ENCODE assay signal across 20 cellular contexts in the genomic region with DNA sequence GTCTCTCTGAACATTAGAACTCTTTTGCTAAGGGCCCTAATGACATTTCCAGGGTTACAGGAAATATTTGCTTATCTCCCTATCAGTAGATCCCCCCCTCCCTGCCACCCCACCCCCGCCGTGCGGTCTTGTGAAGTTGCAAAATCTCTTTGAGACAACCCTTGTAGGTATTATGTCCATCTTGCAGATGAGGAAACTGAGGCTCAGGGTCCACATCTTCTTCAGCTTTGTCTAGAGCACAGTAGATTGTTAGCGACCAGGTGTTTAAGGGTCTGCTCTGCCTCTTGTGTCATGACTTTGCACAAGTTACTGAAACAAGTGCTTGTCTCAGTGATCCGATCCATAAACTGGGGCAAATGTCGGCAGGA.
A peak's percentile ranks its signal among the peaks of the same experiment; 100 is the strongest.
DNase-seq lines count a peak whose midpoint lies in the region; ATAC-seq, FAIRE-seq and TF ChIP-seq lines count a peak whose summit lies in the region.
"Had no signal": no experiment of that assay in that cellular context is flagged by ENCODE, and none has a peak within 500 bp of the region (broad histone marks: within the 10 kb centered on the region; RNA-seq: fewer than 3 reads in every experiment).

No MANE protein-coding gene starts in this region.

- no peak overlapping the region for H2BK20ac ChIP-seq in H1 (ENCODE audit: low read length)

- 91% methylated on average over 6 of the region's 6 CpGs; no CpG with 5 or more reads in 1 of the 2 experiments for WGBS in H1 (ENCODE audit: extremely low coverage in 1 of 2, insufficient coverage in 1 of 2, insufficient read length in 1 of 2, insufficient replicate concordance in 2 of 2, low coverage in 1 of 2, low lambda C conversion rate in 2 of 2, missing lambda C conversion rate in 1 of 2), 2 experiments
- 71 to 84% (median 79%) methylated on average over 6 of the region's 6 CpGs for WGBS in adrenal gland, 4 donors

- DNase-seq in A673 (ENCODE audit: low spot score) = no peak
- peak; percentile 46 for DNase-seq in NT2/D1 (ENCODE audit: low read depth, low spot score)
- DNase-seq in H1 (ENCODE audit: low read depth in 1 of 2, low spot score in 2 of 2) = no peak
- DNase-seq in islet precursor cell = peak; percentile 35
- no peak for DNase-seq in RCC 7860 (ENCODE audit: low spot score)
- no peak for DNase-seq in adrenal gland
- DNase-seq in effector CD8-positive, alpha-beta T cell (lab: John Stamatoyannopoulos, UW) = no peak
- DNase-seq: 8988T; BE2C; CD4-positive, alpha-beta memory T cell; DMS79; GOT3; HFFc6 had no signal

- H3K4me2 ChIP-seq in H1 (ENCODE audit: insufficient read depth in 1 of 2, low read depth in 2 of 2, low read length in 2 of 2) = no peak overlapping the region

- H3K79me1 ChIP-seq in H1 (ENCODE audit: low read depth, low read length) = no peaks in the 10 kb centered on the region

- H4K5ac ChIP-seq in H1 (ENCODE audit: insufficient read length, low read depth, low read length) = no peak overlapping the region

- H3K56ac ChIP-seq in H1 (replicated peaks; ENCODE audit: insufficient read length, low read depth, low read length) = no peak overlapping the region

- TF ChIP-seq CTCF in A673 (conservative IDR thresholded peaks at IDR 0.05; ENCODE audit: low read depth, low read length) = no peak
- TF ChIP-seq CTCF in H1 (IDR thresholded peaks at IDR 0.05; ENCODE audit: control extremely low read depth in 1 of 3, insufficient read depth in 1 of 3, low read depth in 1 of 3, low read length in 3 of 3) = no peak
- TF ChIP-seq CTCF in adrenal gland (IDR thresholded peaks at IDR 0.05) = no peak

- CTCF ChIA-PET in A673 (lab: Charles Lee) = no interaction called here
- CTCF ChIA-PET in H1 (lab: Charles Lee; ENCODE audit: partially characterized antibody) = interaction anchor here (2.1 kb wide), 1 partner anchor 106 kb away, joined by 5 read pairs; no protein-coding TSS in a partner anchor

- H2BK5ac ChIP-seq in H1 (ENCODE audit: low read depth, low read length) = no peak overlapping the region

- intact Hi-C loops in A673 (cut with micrococcal nuclease; ENCODE audit: unreplicated experiment) = no loop called here
- intact Hi-C loops in adrenal gland (cut with DNase I) = loop anchor here (10.0 kb wide), 2 partner anchors 61 to 99 kb away; partner anchors contain the start of gene GATA6 (in 1 of the 2)

- H4K8ac ChIP-seq in H1 (ENCODE audit: extremely low read depth, insufficient read depth, low read length) = no peak overlapping the region

- no peaks in the 10 kb centered on the region for H3K36me3 ChIP-seq in A673 (ENCODE audit: insufficient read depth, low read length, poor library complexity, severe bottlenecking)
- no peaks in the 10 kb centered on the region for H3K36me3 ChIP-seq in NT2/D1 (ENCODE audit: insufficient read depth, insufficient read length, low read length)
- H3K36me3 ChIP-seq in H1 (ENCODE audit: control insufficient read depth in 2 of 4, insufficient read depth in 4 of 4, low read length in 3 of 4) = no peaks in the 10 kb centered on the region
- no peaks in the 10 kb centered on the region for H3K36me3 ChIP-seq in adrenal gland (replicated peaks in 1 of 2)
- H3K36me3 ChIP-seq: BE2C, HAP-1 had no signal

- no peak for ATAC-seq in GM19035 (IDR thresholded peaks at IDR 0.05; ENCODE audit: unreplicated experiment)
- ATAC-seq: GM12878, HepG2 had no signal

- H3K9ac ChIP-seq in NT2/D1 (ENCODE audit: insufficient read length, low read depth) (no peak overlapping the region), H1 (replicated peaks in 1 of 4; ENCODE audit: extremely low read depth in 1 of 4, low read depth in 3 of 4, low read length in 3 of 4) (no peak overlapping the region)

- H3K23me2 ChIP-seq in H1 (ENCODE audit: low read depth, low read length) = peaks cover 1% of the 10 kb centered on the region; the same call in 1 of the 2 replicates

- H3K9me3 ChIP-seq in A673 (ENCODE audit: low read depth, low read length, poor library complexity, severe bottlenecking) = no peaks in the 10 kb centered on the region
- H3K9me3 ChIP-seq in NT2/D1 (ENCODE audit: insufficient read depth, low read length) = no peaks in the 10 kb centered on the region
- no peaks in the 10 kb centered on the region for H3K9me3 ChIP-seq in H1 (ENCODE audit: insufficient read depth in 2 of 2, low read depth in 1 of 2, low read length in 1 of 2)
- H3K9me3 ChIP-seq in adrenal gland (replicated peaks in 1 of 3) = no peaks in the 10 kb centered on the region
- H3K9me3 ChIP-seq: BE2C, HAP-1 had no signal

- H3K27ac ChIP-seq in A673 (ENCODE audit: low read depth, low read length, poor library complexity, severe bottlenecking) (peak overlapping the region; percentile 23), H1 (ENCODE audit: low read depth, low read length) (no peak overlapping the region), adrenal gland (no peak overlapping the region)
- H3K27ac ChIP-seq: C4-2B had no signal

- no peak overlapping the region for H3K4me3 ChIP-seq in A673 (ENCODE audit: low read depth, low read length, poor library complexity, severe bottlenecking)
- H3K4me3 ChIP-seq in NT2/D1 (ENCODE audit: insufficient read length, low read depth) = no peak overlapping the region
- H3K4me3 ChIP-seq in H1 (ENCODE audit: extremely low read depth in 1 of 4, insufficient read depth in 2 of 4, low read depth in 3 of 4, low read length in 4 of 4) = no peak overlapping the region
- H3K4me3 ChIP-seq in adrenal gland = no peak overlapping the region
- H3K4me3 ChIP-seq: GM12878, HAP-1 had no signal

- no peak overlapping the region; the same call in 1 of the 2 replicates for H2BK12ac ChIP-seq in H1 (ENCODE audit: low read depth, low read length)

- H2BK120ac ChIP-seq in H1 (replicated peaks; ENCODE audit: low read depth, low read length) = no peak overlapping the region

- H2AFZ ChIP-seq in H1 (ENCODE audit: low read length) = no peak overlapping the region

- no peak for FAIRE-seq in H1 (lab: Jason Lieb, UNC)
- no peak for FAIRE-seq in RCC 7860 (lab: Jason Lieb, UNC)
- FAIRE-seq: GM12878, GM18507, HepG2, HTR-8/SVneo had no signal

- H2AK5ac ChIP-seq in H1 (ENCODE audit: low read depth, low read length) = no peak overlapping the region

- no peak overlapping the region for H3K23ac ChIP-seq in H1 (ENCODE audit: insufficient read length)

- H3K4me1 ChIP-seq in A673 (ENCODE audit: insufficient read depth, low read length, poor library complexity, severe bottlenecking) (peaks cover 19% of the 10 kb centered on the region), NT2/D1 (ENCODE audit: insufficient read depth, insufficient read length) (no peaks in the 10 kb centered on the region), H1 (replicated peaks in 1 of 4; ENCODE audit: control insufficient read depth in 3 of 4, insufficient read depth in 4 of 4, low read length in 3 of 4) (peaks cover 0 to 4% (median under 1%) of the 10 kb centered on the region in 4 experiments; a peak in 3 of 7 replicates), adrenal gland (replicated peaks in 1 of 2) (no peaks in the 10 kb centered on the region)
- H3K4me1 ChIP-seq: BE2C, HAP-1 had no signal

- TF ChIP-seq RAD21 in H1 (IDR thresholded peaks at IDR 0.05 in 1 of 2, conservative IDR thresholded peaks at IDR 0.05 in 1 of 2; ENCODE audit: low read depth in 2 of 2, low read length in 2 of 2) = no peak

- H3K18ac ChIP-seq in H1 (ENCODE audit: extremely low read depth, low read length) = no peak overlapping the region

- no peaks in the 10 kb centered on the region for H4K20me1 ChIP-seq in H1 (replicated peaks in 1 of 2; ENCODE audit: control insufficient read depth in 1 of 2, insufficient read depth in 2 of 2, low read length in 2 of 2)

- no peak overlapping the region for H3K14ac ChIP-seq in H1 (ENCODE audit: insufficient read length)

- BruUV-seq in A673 (replicated peaks; lab: Mats Ljungman, UMichigan) = no TSS peak

- TF ChIP-seq POLR2A in H1 (IDR thresholded peaks at IDR 0.05; ENCODE audit: control extremely low read depth in 1 of 2, low read depth in 2 of 2, low read length in 2 of 2) (no peak), adrenal gland (IDR thresholded peaks at IDR 0.05) (no peak)

- no peak overlapping the region for H3K4ac ChIP-seq in H1 (replicated peaks; ENCODE audit: insufficient read length, low read depth, low read length)

- 0 out of 2 replicates have a peak overlapping the region, but pooled peaks have one; percentile 4 for H2BK15ac ChIP-seq in H1 (ENCODE audit: low read length)

- no peak overlapping the region for H4K91ac ChIP-seq in H1 (replicated peaks; ENCODE audit: insufficient read length, low read length)

- H3K27me3 ChIP-seq in A673 (replicated peaks; ENCODE audit: insufficient read depth, low read depth, low read length, poor library complexity) (no peaks in the 10 kb centered on the region), NT2/D1 (ENCODE audit: insufficient read depth, insufficient read length) (peaks cover 27% of the 10 kb centered on the region), H1 (replicated peaks in 1 of 4; ENCODE audit: control insufficient read depth in 3 of 4, extremely low read depth in 1 of 4, insufficient read depth in 3 of 4, low read length in 3 of 4) (no peaks in the 10 kb centered on the region), adrenal gland (no peaks in the 10 kb centered on the region)
- H3K27me3 ChIP-seq: BE2C had no signal

- no peak for TF ChIP-seq EP300 in H1 (IDR thresholded peaks at IDR 0.05; ENCODE audit: borderline replicate concordance in 1 of 2, low read depth in 2 of 2, low read length in 2 of 2)

- POLR2A ChIA-PET in A673 (lab: Charles Lee; ENCODE audit: low non-redundant PET) (no interaction called here), H1 (lab: Charles Lee; ENCODE audit: partially characterized antibody) (no interaction called here)

- H3K79me2 ChIP-seq in H1 (ENCODE audit: control insufficient read depth in 1 of 2, insufficient read depth in 2 of 2, low read length in 2 of 2) = no peaks in the 10 kb centered on the region

TF ChIP-seq in H1, 55 proteins besides CTCF, POLR2A, EP300 and RAD21:
- TF ChIP-seq BCL11A (IDR thresholded peaks at IDR 0.05; ENCODE audit: low read depth in 2 of 2, low read length in 2 of 2) (no peak), ATF3 (IDR thresholded peaks at IDR 0.05; ENCODE audit: insufficient read depth, low read depth, low read length) (no peak), TEAD4 (IDR thresholded peaks at IDR 0.05; ENCODE audit: low read depth, low read length) (no peak), POLR2AphosphoS5 (IDR thresholded peaks at IDR 0.05; ENCODE audit: low read depth, low read length) (no peak), KDM4A (IDR thresholded peaks at IDR 0.05; ENCODE audit: low read depth, low read length, severe bottlenecking) (no peak)

Comparison
In these comparisons a context has a peak if more than half of its experiments do, and no peak if none do; other contexts are left out.
1. DNase-seq: peak in NT2/D1 (single experiment) and islet precursor cell (single experiment); none in A673 (single experiment), H1 (0 of 2), RCC 7860 (single experiment), adrenal gland (0 of 7) and effector CD8-positive, alpha-beta T cell (single experiment).